Comparison of ENCODE assay signal across 8 cellular contexts in the genomic region with DNA sequence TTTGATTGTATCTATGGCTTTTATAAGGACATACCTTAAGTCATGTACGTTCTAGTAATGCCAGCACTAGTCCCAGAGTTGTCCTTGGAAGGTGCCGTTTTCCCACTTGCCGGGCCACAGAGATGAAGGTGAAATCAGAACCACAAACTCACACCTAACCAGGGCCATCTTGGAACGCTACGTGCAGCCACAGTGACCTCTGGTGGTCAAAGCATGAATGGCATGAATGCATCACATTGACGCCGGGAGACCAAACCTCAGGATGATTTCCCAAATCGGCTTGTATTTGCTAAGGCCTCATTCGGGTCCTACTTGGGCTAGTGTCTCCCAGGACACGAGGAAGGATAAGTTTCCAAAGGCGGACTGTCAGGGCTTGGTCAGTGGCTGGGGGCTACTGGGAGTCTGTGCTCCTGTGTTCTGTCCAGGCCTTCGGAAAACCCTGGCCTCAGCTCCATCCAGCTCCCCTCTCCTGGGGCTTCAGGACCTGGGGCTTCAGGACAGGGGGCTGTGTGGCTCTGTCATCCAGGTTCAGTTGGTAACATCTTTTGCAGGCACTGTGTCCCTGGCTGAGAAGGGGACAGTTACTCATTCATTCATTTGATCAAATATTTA.
DNase-seq lines count a peak whose midpoint lies in the region; ATAC-seq and TF ChIP-seq lines count a peak whose summit lies in the region.

No MANE protein-coding gene starts in this region.

- TF ChIP-seq CTCF in VCaP (conservative IDR thresholded peaks at IDR 0.05), result peak; percentile 95

- in situ Hi-C loops in T47D (cut with HindIII; ENCODE audit: low pct_unique_long_range_greater_than_20kb, low sequenced_read_pairs), result no loop called here

- no peak overlapping the region for H3K27ac ChIP-seq in VCaP

- peak; percentile 54 for DNase-seq in NCI-H2171 treated with DMSO at 0.1 percent for 48 hours (lab: John Stamatoyannopoulos, UW)
- no peak for DNase-seq in NCI-H2171 (lab: John Stamatoyannopoulos, UW)
- DNase-seq in MV-4-11 (lab: John Stamatoyannopoulos, UW), result peak; percentile 0
- DNase-seq in T47D (ENCODE audit: low read depth in 1 of 2, low spot score in 1 of 2), result peak; percentile 48 to 70
- peak; percentile 92 for DNase-seq in inferior parietal cortex (ENCODE audit: extremely low spot score)
- peak; percentile 74 for DNase-seq in stimulated activated CD4-positive, alpha-beta T cell treated with anti-CD3 and anti-CD28 coated beads, Interleukin-15, amount 100 ng/mL, for 24 hours

- no peak for ATAC-seq in HG02884 (IDR thresholded peaks at IDR 0.05; ENCODE audit: unreplicated experiment)
